Comparison of ENCODE assay signal across 9 cellular contexts in the genomic region with DNA sequence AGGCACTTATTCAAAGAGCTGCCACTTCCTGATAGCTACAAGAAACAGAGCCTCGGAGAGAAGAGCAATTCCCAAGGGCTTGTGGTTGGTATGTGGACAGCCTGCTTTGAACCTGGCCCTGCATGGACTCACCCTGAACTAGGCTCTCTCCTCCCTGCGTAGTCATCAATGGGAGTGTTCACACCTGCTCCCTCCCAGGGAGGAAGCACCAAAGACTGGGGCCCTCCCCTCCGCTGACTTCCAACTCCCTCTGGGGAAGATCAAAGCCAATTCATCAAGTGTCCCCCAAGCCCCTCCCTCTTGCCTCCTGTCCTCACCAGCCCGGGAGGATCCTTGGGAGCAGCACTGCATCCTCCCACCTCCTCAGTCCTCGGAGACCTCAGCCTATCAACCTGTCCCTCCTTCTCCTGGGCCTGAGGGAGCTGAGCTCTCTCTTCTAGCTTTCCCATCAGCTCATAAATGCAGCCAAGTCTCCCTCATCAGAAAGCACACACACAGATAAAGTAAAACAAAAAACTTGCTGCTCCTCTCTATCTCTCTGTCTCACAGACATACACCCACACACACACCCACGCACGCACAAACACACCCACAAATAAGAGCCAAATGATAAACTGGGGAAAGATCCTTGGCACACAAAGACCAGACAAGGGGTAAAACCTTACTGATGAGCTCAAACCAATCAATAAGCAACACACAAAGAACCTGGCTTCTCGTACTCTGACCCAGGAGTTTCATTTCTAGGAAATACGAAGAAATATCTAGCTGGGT. TPM values are rescaled to one million over a fixed set of nuclear protein-coding genes. Genes with fewer than 3 reads are reported as not detected.
DNase-seq lines count a peak whose midpoint lies in the region; ATAC-seq and TF ChIP-seq lines count a peak whose summit lies in the region.
"Had no signal": no experiment of that assay in that cellular context is flagged by ENCODE, and none has a peak within 500 bp of the region (broad histone marks: within the 10 kb centered on the region; RNA-seq: fewer than 3 reads in every experiment).

No MANE protein-coding gene starts in this region.

- peak; percentile 35 to 62 for DNase-seq in NCI-H524 (lab: John Stamatoyannopoulos, UW)
- DNase-seq in NCI-H524 treated with DMSO at 0.1 percent for 48 hours (lab: John Stamatoyannopoulos, UW) = no peak
- peak; percentile 66 for DNase-seq in NCI-H2171 (lab: John Stamatoyannopoulos, UW)
- peak; percentile 45 for DNase-seq in fibroblast of mammary gland (ENCODE audit: low read depth)
- peak; percentile 67 for DNase-seq in testis
- no peak for DNase-seq in stimulated activated CD4-positive, alpha-beta T cell treated with anti-CD3 and anti-CD28 coated beads, Interleukin-4, amount 100 ng/mL, for 1 hour
- no peak for DNase-seq in activated T-cell treated with anti-CD3 and anti-CD28 coated beads, Interleukin-2, amount 50 U/mL, for 24 hours
- DNase-seq: effector memory CD4-positive, alpha-beta T cell had no signal

- H3K27me3 Mint-ChIP-seq in activated T-cell treated with anti-CD3 and anti-CD28 coated beads, Interleukin-2, amount 50 U/mL, for 24 hours = peaks cover 74% of the 10 kb centered on the region

- intact Hi-C loops in testis (cut with DNase I; ENCODE audit: low total_unique reads) = no loop called here

- 37 to 47% methylated on average over 6 to 9 of the region's 9 CpGs for WGBS in testis, 2 donors

- H3K9me3 ChIP-seq in testis = no peaks in the 10 kb centered on the region

- H3K4me3 ChIP-seq in fibroblast of mammary gland (ENCODE audit: control insufficient read depth, low read depth, low read length) = no peak overlapping the region
- H3K4me3 ChIP-seq in testis = no peak overlapping the region

- H3K27me3 ChIP-seq in testis = no peaks in the 10 kb centered on the region

- H3K36me3 ChIP-seq in testis (ENCODE audit: low read depth, missing control alignments) = no peaks in the 10 kb centered on the region

- TF ChIP-seq CTCF in fibroblast of mammary gland (conservative IDR thresholded peaks at IDR 0.05; ENCODE audit: control insufficient read depth, insufficient read depth, low read depth, low read length) = no peak
- TF ChIP-seq CTCF in testis (IDR thresholded peaks at IDR 0.05) = no peak

- no peak for ATAC-seq in HG03442 (IDR thresholded peaks at IDR 0.05; ENCODE audit: unreplicated experiment)

- H3K27ac Mint-ChIP-seq in activated T-cell treated with anti-CD3 and anti-CD28 coated beads, Interleukin-2, amount 50 U/mL, for 24 hours = no peak overlapping the region

- peak overlapping the region in 1 of 2 donors; percentile 68 for H3K27ac ChIP-seq in testis

- no peaks in the 10 kb centered on the region for H3K36me3 Mint-ChIP-seq in activated T-cell treated with anti-CD3 and anti-CD28 coated beads, Interleukin-2, amount 50 U/mL, for 24 hours (ENCODE audit: low read depth)

- no peaks in the 10 kb centered on the region for H3K9me3 Mint-ChIP-seq in activated T-cell treated with anti-CD3 and anti-CD28 coated beads, Interleukin-2, amount 50 U/mL, for 24 hours

- no peak overlapping the region for H3K4me3 Mint-ChIP-seq in activated T-cell treated with anti-CD3 and anti-CD28 coated beads, Interleukin-2, amount 50 U/mL, for 24 hours

- no peak for TF ChIP-seq POLR2A in testis (IDR thresholded peaks at IDR 0.05)

- peaks cover 18% of the 10 kb centered on the region for H3K4me1 ChIP-seq in testis

- peaks cover 19% of the 10 kb centered on the region for H3K4me1 Mint-ChIP-seq in activated T-cell treated with anti-CD3 and anti-CD28 coated beads, Interleukin-2, amount 50 U/mL, for 24 hours (ENCODE audit: low read depth)

RNA-seq across cellular contexts. Expression of gene A4GALT, which starts 3.3 kb away (rescaled TPM):
- 10 to 100 TPM; 15.7 to 17.3 TPM for total RNA-seq in testis
- 13.5 TPM for polyA plus RNA-seq in testis (ENCODE audit: insufficient read depth, low read depth, low replicate concordance)

Comparison
In these comparisons a context has a peak if more than half of its experiments do, and no peak if none do; other contexts are left out.
1. DNase-seq: peak in NCI-H524 (2 of 2), NCI-H2171 (single experiment), fibroblast of mammary gland (single experiment) and testis (single experiment); none in NCI-H524 treated with DMSO at 0.1 percent for 48 hours (single experiment), stimulated activated CD4-positive, alpha-beta T cell treated with anti-CD3 and anti-CD28 coated beads, Interleukin-4, amount 100 ng/mL, for 1 hour (single experiment) and activated T-cell treated with anti-CD3 and anti-CD28 coated beads, Interleukin-2, amount 50 U/mL, for 24 hours (single experiment).